ENCODE assay signal across 8 cellular contexts in the genomic region with DNA sequence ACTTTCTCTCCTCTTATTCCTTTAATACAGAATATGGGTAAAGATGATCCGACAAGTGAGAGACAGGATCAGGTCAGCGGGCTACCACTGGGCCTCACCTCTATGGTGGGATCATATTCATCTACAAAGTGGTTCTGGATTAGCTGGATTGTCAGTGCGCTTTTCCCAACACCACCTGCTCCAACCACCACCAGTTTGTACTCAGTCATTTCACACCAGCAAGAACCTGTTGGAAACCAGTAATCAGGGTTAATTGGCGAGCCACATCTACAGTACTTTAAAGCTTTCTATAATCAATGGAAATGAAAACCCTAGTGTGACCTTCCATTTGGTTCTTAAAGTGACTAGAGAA. TPM values are rescaled to one million over a fixed set of nuclear protein-coding genes. Genes with fewer than 3 reads are reported as not detected.
A peak's percentile ranks its signal among the peaks of the same experiment; 100 is the strongest.
DNase-seq lines count a peak whose midpoint lies in the region; ATAC-seq and TF ChIP-seq lines count a peak whose summit lies in the region.

No MANE protein-coding gene starts in this region.

- no peak for ATAC-seq in CD4-positive, alpha-beta T cell (ENCODE audit: poor library complexity)
- peak; percentile 9 for ATAC-seq in HG03378 (IDR thresholded peaks at IDR 0.05; ENCODE audit: unreplicated experiment)
- ATAC-seq in memory B cell (ENCODE audit: low read depth), result no peak

- H3K36me3 Mint-ChIP-seq in CD4-positive, alpha-beta T cell (ENCODE audit: low read depth), result peaks cover 90% of the 10 kb centered on the region
- H3K36me3 Mint-ChIP-seq in memory B cell, result peaks cover 29% of the 10 kb centered on the region

- H3K9me3 Mint-ChIP-seq in CD4-positive, alpha-beta T cell, result no peaks in the 10 kb centered on the region
- H3K9me3 Mint-ChIP-seq in memory B cell, result no peaks in the 10 kb centered on the region

- CTCF ChIA-PET in CD4-positive, alpha-beta T cell (lab: Charles Lee), result interaction anchor here (1.1 kb wide), 1 partner anchor 12 kb away, joined by 3 read pairs; no protein-coding TSS in a partner anchor

- H3K27ac Mint-ChIP-seq in CD4-positive, alpha-beta T cell, result peak overlapping the region; percentile 98
- H3K27ac Mint-ChIP-seq in memory B cell, result peak overlapping the region; percentile 100

- no peaks in the 10 kb centered on the region for H3K9me3 ChIP-seq in CD4-positive, alpha-beta T cell (ENCODE audit: control insufficient read depth, low read length)

- intact Hi-C loops in CD4-positive, alpha-beta T cell (cut with DNase I, micrococcal nuclease), result loop anchor here (1.0 to 10.0 kb wide), 9 partner anchors 41 to 371 kb away; partner anchors contain the start of genes BCAS2 (in 2 of the 2), CSDE1 (in 2 of the 2), DENND2C (in 1 of the 2) and SIKE1 (in 1 of the 2)

- in situ Hi-C loops in astrocyte of the spinal cord (cut with HindIII; ENCODE audit: low sequenced_read_pairs), result no loop called here

- no peak for DNase-seq in CD4-positive, alpha-beta T cell
- DNase-seq in astrocyte of the spinal cord (ENCODE audit: low read depth, low spot score) (no peak), memory B cell (ENCODE audit: low spot score in 2 of 2) (no peak), T1000 (lab: John Stamatoyannopoulos, UW) (no peak), NCI-H2196 (lab: John Stamatoyannopoulos, UW; ENCODE audit: unreplicated experiment) (no peak), NAMALWA (ENCODE audit: low spot score) (no peak)
- DNase-seq in central memory CD4-positive, alpha-beta T cell, result no peak

- H3K27me3 Mint-ChIP-seq in CD4-positive, alpha-beta T cell, result no peaks in the 10 kb centered on the region
- no peaks in the 10 kb centered on the region for H3K27me3 Mint-ChIP-seq in memory B cell

- H3K27me3 ChIP-seq in CD4-positive, alpha-beta T cell (ENCODE audit: control insufficient read depth, insufficient read depth, low read length), result no peaks in the 10 kb centered on the region

- peak overlapping the region; percentile 66 for H3K4me3 ChIP-seq in astrocyte of the spinal cord (ENCODE audit: low read depth, low read length)

- peak overlapping the region; percentile 91 for H3K4me3 Mint-ChIP-seq in CD4-positive, alpha-beta T cell
- H3K4me3 Mint-ChIP-seq in memory B cell, result peak overlapping the region; percentile 98

- POLR2A ChIA-PET in CD4-positive, alpha-beta T cell (lab: Charles Lee), result interaction anchor here (0.6 to 3.0 kb wide), 11 partner anchors 9 to 904 kb away, joined by 3 to 31 read pairs (median 5); partner anchors contain the start of genes BCAS2, CSDE1, DENND2C and RSBN1

- H3K27ac ChIP-seq in CD4-positive, alpha-beta T cell (ENCODE audit: low read depth, low read length), result peak overlapping the region; percentile 83

- no peak for TF ChIP-seq CTCF in CD4-positive, alpha-beta T cell (IDR thresholded peaks at IDR 0.05)
- TF ChIP-seq CTCF in astrocyte of the spinal cord (IDR thresholded peaks at IDR 0.05; ENCODE audit: low read depth, low read length), result no peak

- peaks cover 21% of the 10 kb centered on the region for H3K4me1 Mint-ChIP-seq in CD4-positive, alpha-beta T cell (ENCODE audit: low read depth)
- H3K4me1 Mint-ChIP-seq in memory B cell, result peaks cover 11% of the 10 kb centered on the region

RNA-seq across cellular contexts. Expression of gene NRAS, which starts 0.6 kb away (rescaled TPM):
- total RNA-seq in CD4-positive, alpha-beta T cell, result 10 to 100 TPM; 28.9 to 30.4 TPM

RNA-seq across cellular contexts. Expression of gene AMPD1, which starts 20.6 kb away (rescaled TPM):
- total RNA-seq in CD4-positive, alpha-beta T cell, result not detected

RNA-seq across cellular contexts. Expression of gene CSDE1, which starts 41.9 kb away (rescaled TPM):
- total RNA-seq in CD4-positive, alpha-beta T cell, result 100 to 1,000 TPM; 725 to 731 TPM

RNA-seq across cellular contexts. Expression of gene DENND2C, which starts 46.1 kb away (rescaled TPM):
- total RNA-seq in CD4-positive, alpha-beta T cell, result 1 to 10 TPM; 1.6 to 2.0 TPM
